ENCODE assay signal across 20 cellular contexts in the genomic region with DNA sequence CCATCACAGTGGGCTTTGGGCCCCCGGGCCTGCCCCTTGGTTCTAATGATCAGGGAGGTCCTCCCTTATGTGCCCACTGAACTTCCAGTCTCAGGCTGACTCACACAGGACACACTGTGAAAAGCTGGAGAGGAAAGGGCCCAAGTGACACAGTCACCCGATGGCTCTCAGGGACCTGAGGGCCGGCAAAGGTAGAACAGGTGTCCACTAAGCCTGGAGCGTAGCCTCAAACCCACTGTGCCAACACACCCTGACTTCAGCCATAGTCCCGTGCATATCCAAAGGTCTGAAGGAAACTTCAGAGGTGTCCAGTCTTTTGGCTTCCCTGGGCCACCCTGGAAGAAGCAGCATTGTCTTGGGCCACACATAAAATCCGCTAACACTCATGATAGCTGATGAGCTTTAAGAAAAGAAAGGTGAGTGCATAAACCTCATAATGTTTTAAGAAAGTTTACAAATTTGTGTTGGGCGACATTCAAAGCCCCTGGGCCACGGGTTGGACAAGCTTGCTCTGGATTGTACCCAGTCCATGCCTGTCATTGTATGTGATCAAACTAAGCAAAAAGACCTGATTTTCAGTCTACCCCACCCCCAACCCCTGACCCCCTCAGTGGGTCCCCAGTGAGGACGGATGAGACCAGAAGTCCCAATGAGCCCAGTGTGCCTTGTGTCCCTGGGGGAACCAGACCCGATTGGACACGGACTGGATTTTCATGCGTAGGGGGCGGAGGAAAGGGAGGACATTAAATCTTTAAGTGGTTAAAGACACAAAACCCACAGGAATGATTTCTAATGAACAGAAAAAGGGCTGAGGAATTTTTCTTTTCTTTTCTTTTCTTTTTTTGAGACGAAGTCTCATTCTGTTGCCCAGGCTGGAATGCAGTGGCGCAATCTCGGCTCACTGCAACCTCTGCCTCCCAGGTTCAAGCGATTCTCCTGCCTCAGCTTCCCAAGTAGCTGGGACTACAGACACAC.
"Had no signal": no experiment of that assay in that cellular context is flagged by ENCODE, and none has a peak within 500 bp of the region (broad histone marks: within the 10 kb centered on the region; RNA-seq: fewer than 3 reads in every experiment).

No MANE protein-coding gene starts in this region.

- H3K36me3 ChIP-seq: cardiac muscle cell, tibial artery, vagina had no signal

- H3K4me1 ChIP-seq: foreskin keratinocyte, tibial artery had no signal

- H3K27me3 ChIP-seq: cardiac muscle cell, foreskin keratinocyte, hepatocyte, tibial artery, vagina had no signal

- H3K9me3 ChIP-seq: vagina had no signal

- H3K4me3 Mint-ChIP-seq: activated CD4-positive, alpha-beta memory T cell treated with anti-CD3 and anti-CD28 coated beads, Interleukin-2, amount 10 ng/mL, durations not matched to agents 7 days and 5 days; activated naive CD4-positive, alpha-beta T cell treated with anti-CD3 and anti-CD28 coated beads for 36 hours; activated T-cell treated with anti-CD3 and anti-CD28 coated beads, Interleukin-2, amount 50 U/mL, for 4 hours; effector memory CD8-positive, alpha-beta T cell; natural killer cell treated with Interleukin-12 subunit alpha and Interleukin-12 subunit beta and Interleukin-15 and Interleukin-18, amount 100 ng/mL, for 72 hours had no signal

- H3K27me3 Mint-ChIP-seq: activated CD4-positive, alpha-beta memory T cell treated with anti-CD3 and anti-CD28 coated beads, Interleukin-2, amount 10 ng/mL, durations not matched to agents 7 days and 5 days; effector memory CD8-positive, alpha-beta T cell; natural killer cell treated with Interleukin-12 subunit alpha and Interleukin-12 subunit beta and Interleukin-15 and Interleukin-18, amount 100 ng/mL, for 72 hours had no signal

- ATAC-seq: activated T-cell treated with anti-CD3 and anti-CD28 coated beads, Interleukin-2, amount 50 U/mL, for 4 hours; effector memory CD8-positive, alpha-beta T cell; foreskin keratinocyte; left cardiac atrium; natural killer cell treated with Interleukin-12 subunit alpha and Interleukin-12 subunit beta and Interleukin-15 and Interleukin-18, amount 100 ng/mL, for 72 hours had no signal

- H3K27ac Mint-ChIP-seq: activated CD4-positive, alpha-beta memory T cell treated with anti-CD3 and anti-CD28 coated beads, Interleukin-2, amount 10 ng/mL, durations not matched to agents 7 days and 5 days; activated naive CD4-positive, alpha-beta T cell treated with anti-CD3 and anti-CD28 coated beads for 36 hours; effector memory CD8-positive, alpha-beta T cell; natural killer cell treated with Interleukin-12 subunit alpha and Interleukin-12 subunit beta and Interleukin-15 and Interleukin-18, amount 100 ng/mL, for 72 hours had no signal

- H3K27ac ChIP-seq: cardiac muscle cell, epithelial cell of prostate, foreskin keratinocyte, hepatocyte, tibial artery, vagina had no signal

- H3K9me3 Mint-ChIP-seq: natural killer cell treated with Interleukin-12 subunit alpha and Interleukin-12 subunit beta and Interleukin-15 and Interleukin-18, amount 100 ng/mL, for 72 hours had no signal

- DNase-seq: activated CD4-positive, alpha-beta memory T cell treated with anti-CD3 and anti-CD28 coated beads, Interleukin-2, amount 10 ng/mL, durations not matched to agents 7 days and 5 days; activated CD4-positive, alpha-beta T cell treated with anti-CD3 and anti-CD28 coated beads for 48 hours; activated CD4-positive, CD25-positive, alpha-beta regulatory T cell; activated naive CD4-positive, alpha-beta T cell treated with anti-CD3 and anti-CD28 coated beads for 36 hours; activated T-cell treated with anti-CD3 and anti-CD28 coated beads, Interleukin-2, amount 50 U/mL, for 4 hours; effector memory CD8-positive, alpha-beta T cell; foreskin keratinocyte; left cardiac atrium; nucleus accumbens; posterior cingulate gyrus; retina; stimulated activated CD4-positive, alpha-beta T cell treated with anti-CD3 and anti-CD28 coated beads, Interleukin-2, amount 100 ng/mL, for 24 hours; stimulated activated naive CD4-positive, alpha-beta T cell treated with Interleukin-2 at 50 U/mL for 16 hours; T1000; tibial artery had no signal

- H3K4me1 Mint-ChIP-seq: activated CD4-positive, alpha-beta memory T cell treated with anti-CD3 and anti-CD28 coated beads, Interleukin-2, amount 10 ng/mL, durations not matched to agents 7 days and 5 days had no signal

- H3K4me3 ChIP-seq: cardiac muscle cell, hepatocyte, tibial artery, vagina had no signal
